Comparison of ENCODE assay signal across 9 cellular contexts in genomic region chr14:100236873-100237272, GRCh38. TPM values are rescaled to one million over a fixed set of nuclear protein-coding genes. Genes with fewer than 3 reads are reported as not detected.
DNase-seq lines count a peak whose midpoint lies in the region; ATAC-seq, FAIRE-seq and TF ChIP-seq lines count a peak whose summit lies in the region.
"Had no signal": no experiment of that assay in that cellular context is flagged by ENCODE, and none has a peak within 500 bp of the region (broad histone marks: within the 10 kb centered on the region; RNA-seq: fewer than 3 reads in every experiment).

No MANE protein-coding gene starts in this region.

- no peak for TF ChIP-seq POLR2A in right lobe of liver (IDR thresholded peaks at IDR 0.05)

- no peaks in the 10 kb centered on the region for H3K27me3 ChIP-seq in left ventricle myocardium inferior (ENCODE audit: low read depth)
- H3K27me3 ChIP-seq in right lobe of liver = no peaks in the 10 kb centered on the region
- no peaks in the 10 kb centered on the region for H3K27me3 ChIP-seq in small intestine (ENCODE audit: control insufficient read depth in 2 of 2, insufficient read depth in 2 of 2, low read length in 2 of 2)

- peak overlapping the region; percentile 99 for H3K27ac ChIP-seq in left ventricle myocardium inferior (replicated peaks)
- H3K27ac ChIP-seq in right lobe of liver = no peak overlapping the region
- H3K27ac ChIP-seq in small intestine (ENCODE audit: low read depth in 1 of 2, low read length in 1 of 2) = no peak overlapping the region

- intact Hi-C loops in left ventricle myocardium inferior (cut with micrococcal nuclease) = no loop called here
- intact Hi-C loops in Right ventricle myocardium superior (cut with DNase I) = no loop called here
- intact Hi-C loops in right lobe of liver (cut with DNase I) = no loop called here

- H3K36me3 ChIP-seq in left ventricle myocardium inferior (no peaks in the 10 kb centered on the region), right lobe of liver (no peaks in the 10 kb centered on the region), small intestine (ENCODE audit: control insufficient read depth in 2 of 2, insufficient read depth in 2 of 2, low read length in 2 of 2) (no peaks in the 10 kb centered on the region)

- H3K4me3 ChIP-seq in left ventricle myocardium inferior (peak overlapping the region; percentile 100), right lobe of liver (peak overlapping the region in 2 of 3 donors; percentile 94 to 99), small intestine (ENCODE audit: low read depth in 1 of 2, low read length in 2 of 2) (peak overlapping the region in 1 of 2 donors; percentile 99)

- H3K4me1 ChIP-seq in left ventricle myocardium inferior (peaks cover 57% of the 10 kb centered on the region), right lobe of liver (peaks cover 0 to 24% (median 9%) of the 10 kb centered on the region in 4 donors), small intestine (ENCODE audit: control insufficient read depth in 2 of 2, insufficient read depth in 1 of 2, low read depth in 1 of 2, low read length in 1 of 2) (peaks cover 2 to 5% of the 10 kb centered on the region in 2 donors)

- TF ChIP-seq CTCF in left ventricle myocardium inferior (IDR thresholded peaks at IDR 0.05; ENCODE audit: borderline replicate concordance) (no peak), right lobe of liver (IDR thresholded peaks at IDR 0.05) (no peak)

- peak overlapping the region; percentile 87 to 96 for H3K27ac Mint-ChIP-seq in activated naive CD4-positive, alpha-beta T cell treated with anti-CD3 and anti-CD28 coated beads, Interleukin-2, amount 50 U/mL, for 72 hours

- no peaks in the 10 kb centered on the region for H3K9me3 Mint-ChIP-seq in activated naive CD4-positive, alpha-beta T cell treated with anti-CD3 and anti-CD28 coated beads, Interleukin-2, amount 50 U/mL, for 72 hours

- FAIRE-seq in small intestine (lab: Jason Lieb, UNC) = no peak

- ATAC-seq in Right ventricle myocardium superior (ENCODE audit: poor library complexity) (no peak), right lobe of liver (no peak), HG02678 (IDR thresholded peaks at IDR 0.05; ENCODE audit: unreplicated experiment) (no peak)
- ATAC-seq in activated naive CD4-positive, alpha-beta T cell treated with anti-CD3 and anti-CD28 coated beads, Interleukin-2, amount 50 U/mL, for 72 hours = no peak

- H3K36me3 Mint-ChIP-seq in activated naive CD4-positive, alpha-beta T cell treated with anti-CD3 and anti-CD28 coated beads, Interleukin-2, amount 50 U/mL, for 72 hours = peaks cover 24 to 39% of the 10 kb centered on the region in 2 donors

- no peaks in the 10 kb centered on the region for H3K9me3 ChIP-seq in left ventricle myocardium inferior (replicated peaks)
- H3K9me3 ChIP-seq in right lobe of liver = no peaks in the 10 kb centered on the region
- no peaks in the 10 kb centered on the region for H3K9me3 ChIP-seq in small intestine (ENCODE audit: control insufficient read depth, low read depth)

- no peak for DNase-seq in left ventricle myocardium inferior
- DNase-seq in Right ventricle myocardium superior = no peak
- DNase-seq in activated naive CD4-positive, alpha-beta T cell treated with anti-CD3 and anti-CD28 coated beads, Interleukin-2, amount 50 U/mL, for 72 hours (ENCODE audit: low spot score in 2 of 2) = no peak
- DNase-seq in right lobe of liver = no peak
- no peak for DNase-seq in T1000 (lab: John Stamatoyannopoulos, UW)
- no peak for DNase-seq in small intestine
- DNase-seq in LoVo (ENCODE audit: low spot score) = no peak
- DNase-seq: kidney glomerular epithelial cell had no signal

RNA-seq across cellular contexts. Expression of gene YY1, which starts 2.1 kb away (rescaled TPM):
- total RNA-seq in left ventricle myocardium inferior = 44.7 TPM
- total RNA-seq in Right ventricle myocardium superior = 48.1 TPM
- 100 to 1,000 TPM in 1 of 2 donors, 10 to 100 TPM in 1; 87.8 to 120 TPM for total RNA-seq in activated naive CD4-positive, alpha-beta T cell treated with anti-CD3 and anti-CD28 coated beads, Interleukin-2, amount 50 U/mL, for 72 hours
- 10 to 100 TPM; 24.4 to 52.5 (median 36.1) TPM for total RNA-seq in right lobe of liver
- polyA plus RNA-seq in small intestine = 10 to 100 TPM; 24.0 to 27.9 (median 27.5) TPM
